12 cellular contexts compared by ENCODE assay signal in genomic region chr9:130220351-130220750, GRCh38. TPM values are rescaled to one million over a fixed set of nuclear protein-coding genes. Genes with fewer than 3 reads are reported as not detected.
A peak's percentile ranks its signal among the peaks of the same experiment; 100 is the strongest.
DNase-seq lines count a peak whose midpoint lies in the region; ATAC-seq and TF ChIP-seq lines count a peak whose summit lies in the region.
"Had no signal": no experiment of that assay in that cellular context is flagged by ENCODE, and none has a peak within 500 bp of the region (broad histone marks: within the 10 kb centered on the region; RNA-seq: fewer than 3 reads in every experiment).

No MANE protein-coding gene starts in this region.

- no peaks in the 10 kb centered on the region for H3K36me3 ChIP-seq in left ventricle myocardium inferior
- H3K36me3 ChIP-seq in naive thymus-derived CD4-positive, alpha-beta T cell (ENCODE audit: control insufficient read depth in 2 of 3, insufficient read depth in 3 of 3, low read length in 3 of 3) = no peaks in the 10 kb centered on the region

- peak; percentile 42 for DNase-seq in EH (ENCODE audit: low read depth)
- no peak for DNase-seq in left ventricle myocardium inferior
- no peak for DNase-seq in retinal pigment epithelial cell (ENCODE audit: low read depth)
- DNase-seq in GF-D8 (lab: John Stamatoyannopoulos, UW) = no peak
- no peak for DNase-seq in naive thymus-derived CD4-positive, alpha-beta T cell
- no peak for DNase-seq in RPMI8226
- DNase-seq: activated CD4-positive, alpha-beta T cell treated with anti-CD3 and anti-CD28 coated beads, Interleukin-2, amount 10 ng/mL, durations not matched to agents 24 days and 14 days; mucosa of descending colon; NCI-H526 treated with DMSO at 0.1 percent for 48 hours had no signal

- POLR2A ChIA-PET in naive thymus-derived CD4-positive, alpha-beta T cell (lab: Charles Lee) = interaction anchor here (0.6 kb wide), 1 partner anchor 109 kb away, joined by 5 read pairs; no protein-coding TSS in a partner anchor

- no peak overlapping the region for H3K27ac Mint-ChIP-seq in naive thymus-derived CD4-positive, alpha-beta T cell
- H3K27ac Mint-ChIP-seq: activated CD4-positive, alpha-beta T cell treated with anti-CD3 and anti-CD28 coated beads, Interleukin-2, amount 10 ng/mL, durations not matched to agents 24 days and 14 days; stimulated activated naive CD8-positive, alpha-beta T cell treated with anti-CD3 and anti-CD28 coated beads, Interleukin-15, Interleukin-2, amounts not matched to agents 100 ng/mL and 50 ng/mL, for 24 hours had no signal

- no peaks in the 10 kb centered on the region for H3K27me3 Mint-ChIP-seq in naive thymus-derived CD4-positive, alpha-beta T cell
- H3K27me3 Mint-ChIP-seq: activated CD4-positive, alpha-beta T cell treated with anti-CD3 and anti-CD28 coated beads, Interleukin-2, amount 10 ng/mL, durations not matched to agents 24 days and 14 days; stimulated activated naive CD8-positive, alpha-beta T cell treated with anti-CD3 and anti-CD28 coated beads, Interleukin-15, Interleukin-2, amounts not matched to agents 100 ng/mL and 50 ng/mL, for 24 hours had no signal

- H3K4me3 Mint-ChIP-seq in naive thymus-derived CD4-positive, alpha-beta T cell = no peak overlapping the region
- H3K4me3 Mint-ChIP-seq: activated CD4-positive, alpha-beta T cell treated with anti-CD3 and anti-CD28 coated beads, Interleukin-2, amount 10 ng/mL, durations not matched to agents 24 days and 14 days; stimulated activated naive CD8-positive, alpha-beta T cell treated with anti-CD3 and anti-CD28 coated beads, Interleukin-15, Interleukin-2, amounts not matched to agents 100 ng/mL and 50 ng/mL, for 24 hours had no signal

- TF ChIP-seq CTCF in left ventricle myocardium inferior (IDR thresholded peaks at IDR 0.05; ENCODE audit: borderline replicate concordance) = peak; percentile 24
- peak; percentile 41 for TF ChIP-seq CTCF in retinal pigment epithelial cell (conservative IDR thresholded peaks at IDR 0.05; ENCODE audit: low read depth, low read length)

- H3K4me1 ChIP-seq in left ventricle myocardium inferior = peaks cover 5% of the 10 kb centered on the region
- H3K4me1 ChIP-seq in naive thymus-derived CD4-positive, alpha-beta T cell (ENCODE audit: control insufficient read depth in 2 of 2, insufficient read depth in 2 of 2, low read length in 2 of 2) = no peaks in the 10 kb centered on the region

- intact Hi-C loops in left ventricle myocardium inferior (cut with micrococcal nuclease) = no loop called here
- intact Hi-C loops in naive thymus-derived CD4-positive, alpha-beta T cell (cut with micrococcal nuclease) = no loop called here

- H3K9me3 ChIP-seq in left ventricle myocardium inferior (replicated peaks) = no peaks in the 10 kb centered on the region
- H3K9me3 ChIP-seq in naive thymus-derived CD4-positive, alpha-beta T cell (ENCODE audit: control insufficient read depth in 2 of 3, low read length in 3 of 3) = no peaks in the 10 kb centered on the region
- H3K9me3 ChIP-seq: mucosa of descending colon had no signal

- H3K4me1 Mint-ChIP-seq in naive thymus-derived CD4-positive, alpha-beta T cell = no peaks in the 10 kb centered on the region
- H3K4me1 Mint-ChIP-seq: activated CD4-positive, alpha-beta T cell treated with anti-CD3 and anti-CD28 coated beads, Interleukin-2, amount 10 ng/mL, durations not matched to agents 24 days and 14 days had no signal

- no peaks in the 10 kb centered on the region for H3K9me3 Mint-ChIP-seq in naive thymus-derived CD4-positive, alpha-beta T cell
- H3K9me3 Mint-ChIP-seq: activated CD4-positive, alpha-beta T cell treated with anti-CD3 and anti-CD28 coated beads, Interleukin-2, amount 10 ng/mL, durations not matched to agents 24 days and 14 days; stimulated activated naive CD8-positive, alpha-beta T cell treated with anti-CD3 and anti-CD28 coated beads, Interleukin-15, Interleukin-2, amounts not matched to agents 100 ng/mL and 50 ng/mL, for 24 hours had no signal

- H3K4me3 ChIP-seq in left ventricle myocardium inferior (no peak overlapping the region), retinal pigment epithelial cell (ENCODE audit: low read length) (no peak overlapping the region)
- no peak overlapping the region for H3K4me3 ChIP-seq in naive thymus-derived CD4-positive, alpha-beta T cell (ENCODE audit: low read length)
- H3K4me3 ChIP-seq: mucosa of descending colon had no signal

- H3K27ac ChIP-seq in angular gyrus (ENCODE audit: low read depth, low read length) = peak overlapping the region; percentile 46
- no peak overlapping the region for H3K27ac ChIP-seq in left ventricle myocardium inferior (replicated peaks)
- H3K27ac ChIP-seq in naive thymus-derived CD4-positive, alpha-beta T cell (ENCODE audit: low read depth, low read length) = no peak overlapping the region

- H3K27me3 ChIP-seq in left ventricle myocardium inferior (ENCODE audit: low read depth) = no peaks in the 10 kb centered on the region
- no peaks in the 10 kb centered on the region for H3K27me3 ChIP-seq in naive thymus-derived CD4-positive, alpha-beta T cell (ENCODE audit: control insufficient read depth in 2 of 2, insufficient read depth in 2 of 2, low read length in 2 of 2)

- ATAC-seq in GM21786 (IDR thresholded peaks at IDR 0.05; ENCODE audit: unreplicated experiment) = no peak
- ATAC-seq in naive thymus-derived CD4-positive, alpha-beta T cell = no peak
- ATAC-seq: mucosa of descending colon had no signal

- CTCF ChIA-PET in naive thymus-derived CD4-positive, alpha-beta T cell (lab: Charles Lee) = interaction anchor here (0.6 kb wide), 1 partner anchor 114 kb away, joined by 3 read pairs; no protein-coding TSS in a partner anchor

- H3K36me3 Mint-ChIP-seq in naive thymus-derived CD4-positive, alpha-beta T cell = no peaks in the 10 kb centered on the region

RNA-seq across cellular contexts. Expression of gene HMCN2, which starts 45.2 kb away (rescaled TPM):
- 5.5 TPM for total RNA-seq in left ventricle myocardium inferior
- not detected for total RNA-seq in naive thymus-derived CD4-positive, alpha-beta T cell
- polyA plus RNA-seq in naive thymus-derived CD4-positive, alpha-beta T cell = not detected
- total RNA-seq: activated CD4-positive, alpha-beta T cell treated with anti-CD3 and anti-CD28 coated beads, Interleukin-2, amount 10 ng/mL, durations not matched to agents 24 days and 14 days had no signal

RNA-seq across cellular contexts. Expression of gene NCS1, which starts 48.1 kb away (rescaled TPM):
- 6.1 TPM for total RNA-seq in left ventricle myocardium inferior
- total RNA-seq in naive thymus-derived CD4-positive, alpha-beta T cell = under 1 TPM in 3 of 5 experiments, not detected in 2; 0.14 to 0.85 (median 0.22) TPM
- not detected for polyA plus RNA-seq in naive thymus-derived CD4-positive, alpha-beta T cell
